24 cellular contexts compared by ENCODE assay signal in the genomic region with DNA sequence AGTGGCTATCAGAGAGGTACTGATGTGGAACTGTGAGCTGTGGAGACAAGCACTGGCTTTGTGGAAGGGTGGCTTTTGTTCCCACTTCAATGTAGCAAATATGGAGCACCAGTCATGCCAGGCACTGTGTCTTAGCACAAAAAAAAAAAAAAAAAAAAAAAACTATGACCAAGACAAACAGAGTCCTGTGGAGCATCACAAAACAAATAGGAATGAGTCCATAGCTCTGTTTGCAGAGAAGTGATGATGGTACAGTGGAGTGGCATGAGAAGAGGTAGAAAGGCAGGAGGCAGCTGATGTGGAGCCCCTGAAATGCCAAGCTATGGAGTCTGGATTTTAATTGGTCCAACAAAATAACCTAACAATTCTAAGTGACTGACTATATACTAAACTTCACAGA.
"Had no signal": no experiment of that assay in that cellular context is flagged by ENCODE, and none has a peak within 500 bp of the region (broad histone marks: within the 10 kb centered on the region; RNA-seq: fewer than 3 reads in every experiment).

No MANE protein-coding gene starts in this region.

- H3K4me3 ChIP-seq: colonic mucosa, dorsolateral prefrontal cortex, gastroesophageal sphincter, testis, uterus had no signal

- H3K4me1 ChIP-seq: colonic mucosa, gastroesophageal sphincter, testis, uterus had no signal

- H3K27me3 ChIP-seq: colonic mucosa, dorsolateral prefrontal cortex, gastroesophageal sphincter, testis, uterus had no signal

- H3K36me3 ChIP-seq: colonic mucosa, uterus had no signal

- ATAC-seq: activated CD4-positive, alpha-beta T cell treated with anti-CD3 and anti-CD28 coated beads for 36 hours; activated T-cell treated with anti-CD3 and anti-CD28 coated beads, Interleukin-2, amount 50 U/mL, for 4 hours; gastroesophageal sphincter; left cardiac atrium; natural killer cell; stimulated activated naive B cell treated with anti-CD40 and anti-IgM and Interleukin-4, amounts not matched to agents 10 μg/mL and 1 μg/mL and 100 μg/mL, for 72 hours had no signal

- H3K27ac ChIP-seq: colonic mucosa, dorsolateral prefrontal cortex, gastroesophageal sphincter, testis, uterus had no signal

- H3K9me3 ChIP-seq: colonic mucosa, gastroesophageal sphincter, testis, uterus had no signal

- FAIRE-seq: bronchial epithelial cell had no signal

- DNase-seq: activated B cell treated with CpG ODN at 0.5 μM for 24 hours; activated CD4-positive, alpha-beta T cell treated with anti-CD3 and anti-CD28 coated beads for 36 hours; activated CD4-positive, alpha-beta T cell treated with anti-CD3 and anti-CD28 coated beads, Interleukin-2, amount 50 U/mL, for 4 hours; activated CD8-positive, alpha-beta memory T cell treated with anti-CD3 and anti-CD28 coated beads, Interleukin-2, amount 50 U/mL, for 48 hours; activated naive CD4-positive, alpha-beta T cell treated with anti-CD3 and anti-CD28 coated beads for 36 hours; activated T-cell treated with anti-CD3 and anti-CD28 coated beads, Interleukin-2, amount 50 U/mL, for 4 hours; amygdala; colonic mucosa; endodermal cell; head of caudate nucleus; hypothalamus; left cardiac atrium; midbrain; natural killer cell; retina; stimulated activated CD4-positive, alpha-beta T cell treated with anti-CD3 and anti-CD28 coated beads, Interleukin-2, amount 100 ng/mL, for 48 hours; stimulated activated CD8-positive, alpha-beta memory T cell treated with anti-CD3 and anti-CD28 coated beads, Interleukin-4, amount 100 ng/mL, for 48 hours; stimulated activated naive B cell treated with anti-CD40 and anti-IgM and Interleukin-4, amounts not matched to agents 10 μg/mL and 1 μg/mL and 100 μg/mL, for 72 hours; testis; trophoblast cell; uterus had no signal
